ENCODE assay signal across 1 cellular context in the genomic region with DNA sequence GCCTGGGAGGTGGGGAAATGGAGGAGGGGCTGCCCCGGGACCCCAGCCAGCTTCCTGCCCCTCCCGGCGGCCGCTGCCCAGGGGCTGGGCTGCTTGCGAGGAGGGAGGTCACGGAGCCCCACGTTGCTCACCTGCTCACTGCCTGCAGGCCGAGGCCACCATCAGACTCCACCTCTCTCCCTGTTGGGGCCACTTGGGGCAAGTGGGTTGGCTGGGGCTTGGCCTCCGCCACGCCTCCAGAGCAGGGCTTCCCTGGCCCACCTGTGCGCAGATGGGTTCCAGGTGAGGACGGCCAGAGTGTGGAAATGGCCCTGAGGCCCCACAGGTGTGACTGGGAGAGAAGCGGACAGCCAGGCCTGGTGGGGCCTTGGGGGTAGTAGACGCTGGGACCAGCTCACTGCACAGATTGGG.
TF ChIP-seq lines count a peak whose summit lies in the region.

No MANE protein-coding gene starts in this region.

TF ChIP-seq in HepG2, 621 proteins besides CTCF, POLR2A, EP300 and RAD21 (continued from another document):
- TF ChIP-seq, protein P1, sequence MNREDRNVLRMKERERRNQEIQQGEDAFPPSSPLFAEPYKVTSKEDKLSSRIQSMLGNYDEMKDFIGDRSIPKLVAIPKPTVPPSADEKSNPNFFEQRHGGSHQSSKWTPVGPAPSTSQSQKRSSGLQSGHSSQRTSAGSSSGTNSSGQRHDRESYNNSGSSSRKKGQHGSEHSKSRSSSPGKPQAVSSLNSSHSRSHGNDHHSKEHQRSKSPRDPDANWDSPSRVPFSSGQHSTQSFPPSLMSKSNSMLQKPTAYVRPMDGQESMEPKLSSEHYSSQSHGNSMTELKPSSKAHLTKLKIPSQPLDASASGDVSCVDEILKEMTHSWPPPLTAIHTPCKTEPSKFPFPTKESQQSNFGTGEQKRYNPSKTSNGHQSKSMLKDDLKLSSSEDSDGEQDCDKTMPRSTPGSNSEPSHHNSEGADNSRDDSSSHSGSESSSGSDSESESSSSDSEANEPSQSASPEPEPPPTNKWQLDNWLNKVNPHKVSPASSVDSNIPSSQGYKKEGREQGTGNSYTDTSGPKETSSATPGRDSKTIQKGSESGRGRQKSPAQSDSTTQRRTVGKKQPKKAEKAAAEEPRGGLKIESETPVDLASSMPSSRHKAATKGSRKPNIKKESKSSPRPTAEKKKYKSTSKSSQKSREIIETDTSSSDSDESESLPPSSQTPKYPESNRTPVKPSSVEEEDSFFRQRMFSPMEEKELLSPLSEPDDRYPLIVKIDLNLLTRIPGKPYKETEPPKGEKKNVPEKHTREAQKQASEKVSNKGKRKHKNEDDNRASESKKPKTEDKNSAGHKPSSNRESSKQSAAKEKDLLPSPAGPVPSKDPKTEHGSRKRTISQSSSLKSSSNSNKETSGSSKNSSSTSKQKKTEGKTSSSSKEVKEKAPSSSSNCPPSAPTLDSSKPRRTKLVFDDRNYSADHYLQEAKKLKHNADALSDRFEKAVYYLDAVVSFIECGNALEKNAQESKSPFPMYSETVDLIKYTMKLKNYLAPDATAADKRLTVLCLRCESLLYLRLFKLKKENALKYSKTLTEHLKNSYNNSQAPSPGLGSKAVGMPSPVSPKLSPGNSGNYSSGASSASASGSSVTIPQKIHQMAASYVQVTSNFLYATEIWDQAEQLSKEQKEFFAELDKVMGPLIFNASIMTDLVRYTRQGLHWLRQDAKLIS (CRISPR knock-in tag; IDR thresholded peaks at IDR 0.05): no peak
- no peak for TF ChIP-seq SALL1 (CRISPR knock-in tag; IDR thresholded peaks at IDR 0.05)
- TF ChIP-seq ZSCAN30 (CRISPR knock-in tag; IDR thresholded peaks at IDR 0.05): no peak
- no peak for TF ChIP-seq EEA1 (CRISPR knock-in tag; IDR thresholded peaks at IDR 0.05; ENCODE audit: borderline replicate concordance)
- TF ChIP-seq DR1 (CRISPR knock-in tag; IDR thresholded peaks at IDR 0.05): no peak
